ENCODE assay signal across 21 cellular contexts in genomic region chr9:127924736-127925444, GRCh38.
"Had no signal": no experiment of that assay in that cellular context is flagged by ENCODE, and none has a peak within 500 bp of the region (broad histone marks: within the 10 kb centered on the region; RNA-seq: fewer than 3 reads in every experiment).

No MANE protein-coding gene starts in this region.

- DNase-seq: activated CD4-positive, alpha-beta T cell treated with anti-CD3 and anti-CD28 coated beads, Interleukin-2, amount 50 U/mL, for 1 hour; activated CD8-positive, alpha-beta memory T cell treated with anti-CD3 and anti-CD28 coated beads for 24 hours; activated CD8-positive, alpha-beta memory T cell treated with anti-CD3 and anti-CD28 coated beads, Interleukin-2, amount 50 U/mL, for 48 hours; activated gamma-delta T cell; anterior cingulate cortex; brain microvascular endothelial cell; central memory CD4-positive, alpha-beta T cell; erythroblast; foreskin melanocyte; hypothalamus; islet precursor cell; lower lobe of right lung; occipital lobe; posterior cingulate gyrus; retina; stimulated activated naive CD4-positive, alpha-beta T cell treated with Interleukin-2 at 50 U/mL for 16 hours; T1000; thyroid gland had no signal

- H3K9me3 Mint-ChIP-seq: natural killer cell treated with Interleukin-12 subunit alpha and Interleukin-12 subunit beta and Interleukin-15 and Interleukin-18, amount 100 ng/mL, for 72 hours had no signal

- H3K36me3 Mint-ChIP-seq: natural killer cell treated with Interleukin-12 subunit alpha and Interleukin-12 subunit beta and Interleukin-15 and Interleukin-18, amount 100 ng/mL, for 72 hours had no signal

- H3K27me3 ChIP-seq: brain microvascular endothelial cell, thyroid gland had no signal

- H3K4me3 ChIP-seq: coronary artery, lower lobe of right lung, thyroid gland had no signal

- H3K27ac ChIP-seq: coronary artery, lower lobe of right lung, thyroid gland had no signal

- H3K9me3 ChIP-seq: lower lobe of right lung, thyroid gland had no signal

- ATAC-seq: lower lobe of right lung; natural killer cell treated with Interleukin-12 subunit alpha and Interleukin-12 subunit beta and Interleukin-15 and Interleukin-18, amount 100 ng/mL, for 72 hours had no signal

- H3K36me3 ChIP-seq: brain microvascular endothelial cell, thyroid gland had no signal

- H3K4me3 Mint-ChIP-seq: natural killer cell treated with Interleukin-12 subunit alpha and Interleukin-12 subunit beta and Interleukin-15 and Interleukin-18, amount 100 ng/mL, for 72 hours had no signal

- H3K27ac Mint-ChIP-seq: natural killer cell treated with Interleukin-12 subunit alpha and Interleukin-12 subunit beta and Interleukin-15 and Interleukin-18, amount 100 ng/mL, for 72 hours had no signal

- FAIRE-seq: endometrium had no signal
